Comparison of ENCODE assay signal across 8 cellular contexts in the genomic region with DNA sequence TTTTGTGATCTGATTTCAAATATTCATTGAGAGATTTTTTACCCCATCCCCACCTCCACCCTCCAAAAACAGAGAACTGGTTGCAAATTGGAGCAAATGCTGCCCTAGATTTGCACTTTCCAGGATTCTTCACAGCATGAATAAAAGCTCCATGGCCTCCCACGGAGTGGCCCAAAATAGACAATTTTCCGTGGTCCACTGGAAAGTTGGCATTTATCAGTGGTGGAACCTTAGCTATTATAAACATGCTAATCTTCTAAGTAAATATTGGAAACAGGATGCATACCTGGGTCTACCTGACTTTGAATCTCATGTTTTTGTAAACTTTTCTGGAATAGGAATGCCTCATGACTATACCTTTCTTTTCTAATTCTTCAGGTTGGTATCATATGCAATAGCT.
"Had no signal": no experiment of that assay in that cellular context is flagged by ENCODE, and none has a peak within 500 bp of the region (broad histone marks: within the 10 kb centered on the region; RNA-seq: fewer than 3 reads in every experiment).

No MANE protein-coding gene starts in this region.

- H3K4me3 ChIP-seq: GM12878 had no signal

- ATAC-seq: GM12878 had no signal

- DNase-seq: GDM1, GF-D8 had no signal

- FAIRE-seq: G401.6, GM12878, GM12891, GM12892, GM18507, GM19239 had no signal
